Comparison of ENCODE assay signal across 10 cellular contexts in genomic region chr1:14597343-14598006, GRCh38. TPM values are rescaled to one million over a fixed set of nuclear protein-coding genes. Genes with fewer than 3 reads are reported as not detected.
DNase-seq lines count a peak whose midpoint lies in the region; ATAC-seq and TF ChIP-seq lines count a peak whose summit lies in the region.
"Had no signal": no experiment of that assay in that cellular context is flagged by ENCODE, and none has a peak within 500 bp of the region (broad histone marks: within the 10 kb centered on the region; RNA-seq: fewer than 3 reads in every experiment).

No MANE protein-coding gene starts in this region.

- no peaks in the 10 kb centered on the region for H3K27me3 ChIP-seq in HAP-1 (ENCODE audit: low read depth)
- peaks cover 3% of the 10 kb centered on the region; the same call in 1 of the 2 replicates for H3K27me3 ChIP-seq in iPS DF 6.9 (ENCODE audit: control insufficient read depth, insufficient read depth, low read length)
- H3K27me3 ChIP-seq in rectal smooth muscle tissue (ENCODE audit: control insufficient read depth, insufficient read depth, low read length), result peaks cover 13% of the 10 kb centered on the region

- H3K4me1 Mint-ChIP-seq in WTC11 (peaks cover 70% of the 10 kb centered on the region), osteocyte (ENCODE audit: unreplicated experiment) (peaks cover 9% of the 10 kb centered on the region)

- H3K27ac ChIP-seq in iPS DF 6.9 (ENCODE audit: low read length), result no peak overlapping the region
- H3K27ac ChIP-seq in rectal smooth muscle tissue (ENCODE audit: low read depth, low read length), result no peak overlapping the region

- H3K9me3 Mint-ChIP-seq in WTC11, result no peaks in the 10 kb centered on the region
- no peaks in the 10 kb centered on the region for H3K9me3 Mint-ChIP-seq in osteocyte (ENCODE audit: unreplicated experiment)
- H3K9me3 Mint-ChIP-seq: T-helper 2 cell treated with Interferon-gamma antibody and Interleukin-4, amounts not matched to agents 5 μg/mL and 100 μg/mL, for 36 hours had no signal

- H3K36me3 Mint-ChIP-seq in WTC11 (no peaks in the 10 kb centered on the region), osteocyte (ENCODE audit: unreplicated experiment) (no peaks in the 10 kb centered on the region)

- H3K36me3 ChIP-seq in HAP-1 (replicated peaks), result no peaks in the 10 kb centered on the region
- H3K36me3 ChIP-seq in iPS DF 6.9 (ENCODE audit: control insufficient read depth, insufficient read depth, low read length), result no peaks in the 10 kb centered on the region
- H3K36me3 ChIP-seq in rectal smooth muscle tissue (ENCODE audit: control insufficient read depth, insufficient read depth, low read length), result no peaks in the 10 kb centered on the region

- H3K9ac ChIP-seq in rectal smooth muscle tissue (ENCODE audit: low read length), result no peak overlapping the region

- POLR2A ChIA-PET in WTC11 (lab: Charles Lee), result interaction anchor here (0.9 to 1.1 kb wide), 2 partner anchors 9 to 13 kb away, joined by 3 read pairs; no protein-coding TSS in a partner anchor

- peak in 1 of 2 experiments; percentile 39 for DNase-seq in HAP-1 (ENCODE audit: low spot score in 2 of 2)
- peak; percentile 44 for DNase-seq in WTC11 (ENCODE audit: low spot score)
- DNase-seq in iPS DF 6.9 (ENCODE audit: low read depth, low spot score), result no peak
- DNase-seq in osteocyte (ENCODE audit: extremely low spot score, unreplicated experiment), result no peak
- DNase-seq in hypothalamus (lab: John Stamatoyannopoulos, UW), result no peak
- DNase-seq: NCI-H2029 had no signal

- peaks cover 56% of the 10 kb centered on the region for H3K27me3 Mint-ChIP-seq in WTC11 (ENCODE audit: low read depth)
- H3K27me3 Mint-ChIP-seq in osteocyte (ENCODE audit: unreplicated experiment), result peaks cover 52% of the 10 kb centered on the region

- H3K4me3 ChIP-seq in HAP-1, result peak overlapping the region; percentile 53
- H3K4me3 ChIP-seq in iPS DF 6.9 (ENCODE audit: low read length), result peak overlapping the region; percentile 49; the same call in 1 of the 2 replicates
- H3K4me3 ChIP-seq in rectal smooth muscle tissue (ENCODE audit: low read length), result peak overlapping the region; percentile 60

- H3K4me1 ChIP-seq in HAP-1, result peaks cover 29% of the 10 kb centered on the region
- peaks cover 6% of the 10 kb centered on the region for H3K4me1 ChIP-seq in iPS DF 6.9 (ENCODE audit: control insufficient read depth, insufficient read depth, low read length)
- H3K4me1 ChIP-seq in rectal smooth muscle tissue (ENCODE audit: control insufficient read depth, insufficient read depth, low read length), result no peaks in the 10 kb centered on the region

- CTCF ChIA-PET in WTC11 (lab: Charles Lee), result interaction anchor here (0.6 to 2.0 kb wide), 7 partner anchors 56 to 484 kb away, joined by 3 to 9 read pairs (median 4); no protein-coding TSS in a partner anchor

- H3K27ac Mint-ChIP-seq in WTC11 (no peak overlapping the region), osteocyte (ENCODE audit: unreplicated experiment) (no peak overlapping the region)
- H3K27ac Mint-ChIP-seq: T-helper 2 cell treated with Interferon-gamma antibody and Interleukin-4, amounts not matched to agents 5 μg/mL and 100 μg/mL, for 36 hours had no signal

- peak overlapping the region; percentile 78 for H3K4me3 Mint-ChIP-seq in WTC11
- no peak overlapping the region for H3K4me3 Mint-ChIP-seq in osteocyte (ENCODE audit: unreplicated experiment)
- H3K4me3 Mint-ChIP-seq: T-helper 2 cell treated with Interferon-gamma antibody and Interleukin-4, amounts not matched to agents 5 μg/mL and 100 μg/mL, for 36 hours had no signal

- no peak for TF ChIP-seq CTCF in WTC11 (IDR thresholded peaks at IDR 0.05)
- no peak for TF ChIP-seq CTCF in osteocyte (IDR thresholded peaks at IDR 0.05)

- in situ Hi-C loops in HAP-1 (cut with MboI; ENCODE audit: low sequenced_read_pairs), result loop anchor here (25.0 kb wide), 1 partner anchor 440 kb away; no protein-coding TSS in a partner anchor

- ATAC-seq in WTC11 (peak; percentile 38), GM18907 (IDR thresholded peaks at IDR 0.05; ENCODE audit: unreplicated experiment) (no peak)
- ATAC-seq in activated CD4-positive, CD25-positive, alpha-beta regulatory T cell treated with anti-CD3 and anti-CD28 coated beads, Interleukin-2, amount 50 U/mL, for 24 hours, result no peak

- no CpG with 5 or more reads among the region's 10 CpGs for WGBS in iPS DF 6.9 (ENCODE audit: insufficient coverage, insufficient read length)

- H3K9me3 ChIP-seq in HAP-1, result no peaks in the 10 kb centered on the region
- no peaks in the 10 kb centered on the region for H3K9me3 ChIP-seq in iPS DF 6.9 (ENCODE audit: control insufficient read depth, insufficient read depth, low read length)

TF ChIP-seq in WTC11, 78 proteins besides CTCF, POLR2A, EP300 and RAD21:
- TF ChIP-seq CDX4 (CRISPR knock-in tag; IDR thresholded peaks at IDR 0.05; ENCODE audit: borderline replicate concordance) (no peak), GTF2I (CRISPR knock-in tag; conservative IDR thresholded peaks at IDR 0.05) (0 out of 2 replicates have a peak, but pooled peaks have one; percentile 13), GRHL2 (CRISPR knock-in tag; IDR thresholded peaks at IDR 0.05; ENCODE audit: insufficient replicate concordance, severe bottlenecking) (no peak), STAT6 (CRISPR knock-in tag; conservative IDR thresholded peaks at IDR 0.05; ENCODE audit: low read depth) (no peak), ATF3 (CRISPR knock-in tag; conservative IDR thresholded peaks at IDR 0.05) (no peak)

RNA-seq across cellular contexts. Expression of gene KAZN, which starts 1.0 kb away (rescaled TPM):
- total RNA-seq in WTC11 (2021) (13.7 to 19.9 TPM (median 16.2 TPM) in 3 replicates), osteocyte (43.3 and 47.1 TPM in 2 replicates)
